ENCODE assay signal across 11 cellular contexts in genomic region chr6:80210618-80211017, GRCh38.
DNase-seq lines count a peak whose midpoint lies in the region; ATAC-seq, FAIRE-seq and TF ChIP-seq lines count a peak whose summit lies in the region.
"Had no signal": no experiment of that assay in that cellular context is flagged by ENCODE, and none has a peak within 500 bp of the region (broad histone marks: within the 10 kb centered on the region; RNA-seq: fewer than 3 reads in every experiment).

No MANE protein-coding gene starts in this region.

- H4K8ac ChIP-seq in IMR-90 (ENCODE audit: low read depth in 2 of 2, low read length in 2 of 2), result peak overlapping the region in 1 of 2 experiments; percentile 28; a peak in 1 of 4 replicates

- no peaks in the 10 kb centered on the region for H3K9me3 ChIP-seq in IMR-90 (ENCODE audit: control insufficient read depth, insufficient read depth, low read length)
- no peaks in the 10 kb centered on the region for H3K9me3 ChIP-seq in pancreas
- no peaks in the 10 kb centered on the region for H3K9me3 ChIP-seq in HepG2 (ENCODE audit: low read length)

- no peak overlapping the region for H4K5ac ChIP-seq in IMR-90 (ENCODE audit: low read depth, low read length)

- no peak overlapping the region for H2BK20ac ChIP-seq in IMR-90 (ENCODE audit: low read depth, low read length)

- H3K79me1 ChIP-seq in IMR-90 (ENCODE audit: low read depth in 1 of 2, low read length in 2 of 2), result no peaks in the 10 kb centered on the region

- no peaks in the 10 kb centered on the region for H3K79me2 ChIP-seq in HepG2 (ENCODE audit: insufficient read depth, low read length)

- in situ Hi-C loops in IMR-90 (cut with MboI; ENCODE audit: low sequenced_read_pairs), result loop anchor here (10.0 to 25.0 kb wide), 2 partner anchors 1544 to 1802 kb away; partner anchors contain the start of gene TENT5A
- in situ Hi-C loops in HepG2 (cut with HindIII; ENCODE audit: extremely low pct_ligation_motif_present, low pct_unique_long_range_greater_than_20kb), result no loop called here

- H3K36me3 ChIP-seq in IMR-90 (ENCODE audit: control insufficient read depth, insufficient read depth, low read length) (no peaks in the 10 kb centered on the region), pancreas (no peaks in the 10 kb centered on the region), HepG2 (replicated peaks in 1 of 2; ENCODE audit: control insufficient read depth in 1 of 2, insufficient read depth in 2 of 2, low read length in 2 of 2) (peaks cover 0 to 4% of the 10 kb centered on the region in 2 experiments; a peak in 1 of 5 replicates)

- H3K4me3 ChIP-seq in IMR-90 (ENCODE audit: insufficient read depth, low read depth, low read length) (no peak overlapping the region), fibroblast of pulmonary artery (replicated peaks; ENCODE audit: low read depth, low read length) (no peak overlapping the region), pancreas (no peak overlapping the region), HepG2 (replicated peaks in 1 of 3; ENCODE audit: insufficient read depth in 1 of 3, low read depth in 2 of 3, low read length in 3 of 3) (no peak overlapping the region)

- H3K4me2 ChIP-seq in IMR-90 (ENCODE audit: low read depth, low read length) (no peak overlapping the region), HepG2 (ENCODE audit: low read depth, low read length) (no peak overlapping the region)

- H3K56ac ChIP-seq in IMR-90 (ENCODE audit: extremely low read depth, insufficient read depth, low read length), result no peak overlapping the region

- BruUV-seq in IMR-90 (replicated peaks; lab: Mats Ljungman, UMichigan), result no TSS peak
- no TSS peak for BruUV-seq in HepG2 (replicated peaks; lab: Mats Ljungman, UMichigan)

- no peak for TF ChIP-seq POLR2A in IMR-90 (IDR thresholded peaks at IDR 0.05; ENCODE audit: low read depth, low read length)
- TF ChIP-seq POLR2A in HepG2 (IDR thresholded peaks at IDR 0.05; ENCODE audit: insufficient read depth in 1 of 2, low read depth in 2 of 2, low read length in 2 of 2), result no peak

- H3K23ac ChIP-seq in IMR-90 (ENCODE audit: low read depth, low read length), result 0 out of 2 replicates have a peak overlapping the region, but pooled peaks have one; percentile 65

- no peak overlapping the region for H4K91ac ChIP-seq in IMR-90 (ENCODE audit: insufficient read depth, low read depth, low read length)

- intact Hi-C loops in IMR-90 (cut with micrococcal nuclease), result loop anchor here (5.0 to 10.0 kb wide), 4 partner anchors 214 to 1257 kb away; no protein-coding TSS in a partner anchor
- intact Hi-C loops in pancreas (cut with DNase I), result no loop called here
- intact Hi-C loops in HepG2 (cut with micrococcal nuclease; ENCODE audit: unreplicated experiment), result loop anchor here (5.0 to 10.0 kb wide), 3 partner anchors 394 to 1257 kb away; no protein-coding TSS in a partner anchor

- H2AK5ac ChIP-seq in IMR-90 (ENCODE audit: low read depth, low read length), result no peak overlapping the region; the same call in 1 of the 2 replicates

- TF ChIP-seq CTCF in IMR-90 (conservative IDR thresholded peaks at IDR 0.05; ENCODE audit: low read depth, low read length) (no peak), fibroblast of pulmonary artery (IDR thresholded peaks at IDR 0.05; ENCODE audit: low read length, missing control alignments) (no peak), pancreas (IDR thresholded peaks at IDR 0.05) (no peak), HepG2 (CRISPR knock-in tag; IDR thresholded peaks at IDR 0.05) (no peak)

- peaks cover 3% of the 10 kb centered on the region for H3K9me1 ChIP-seq in IMR-90 (ENCODE audit: insufficient read depth, low read length)

- H3K14ac ChIP-seq in IMR-90 (replicated peaks; ENCODE audit: low read depth, low read length), result 0 out of 2 replicates have a peak overlapping the region, but pooled peaks have one; percentile 52

- peak overlapping the region; percentile 10; the same call in 1 of the 2 replicates for H2BK120ac ChIP-seq in IMR-90 (ENCODE audit: low read depth, low read length)

- no peaks in the 10 kb centered on the region for H3K27me3 ChIP-seq in IMR-90 (ENCODE audit: control insufficient read depth, insufficient read depth, low read length)
- no peaks in the 10 kb centered on the region for H3K27me3 ChIP-seq in pancreas
- H3K27me3 ChIP-seq in HepG2 (ENCODE audit: control insufficient read depth in 1 of 2, insufficient read depth in 2 of 2, low read length in 2 of 2), result no peaks in the 10 kb centered on the region

- TF ChIP-seq RAD21 in IMR-90 (IDR thresholded peaks at IDR 0.05; ENCODE audit: low read length), result no peak
- TF ChIP-seq RAD21 in HepG2 (CRISPR knock-in tag; IDR thresholded peaks at IDR 0.05), result no peak

- no peak for FAIRE-seq in pancreas (lab: Jason Lieb, UNC)
- no peak for FAIRE-seq in HepG2 (lab: Jason Lieb, UNC)

- no peak for TF ChIP-seq EP300 in HepG2 (IDR thresholded peaks at IDR 0.05; ENCODE audit: low read depth in 2 of 2, low read length in 2 of 2)
- TF ChIP-seq EP300 in HepG2 (CRISPR knock-in tag; IDR thresholded peaks at IDR 0.05; ENCODE audit: borderline replicate concordance), result no peak

- POLR2A ChIA-PET in IMR-90 (lab: Charles Lee; ENCODE audit: unreplicated experiment) (no interaction called here), HepG2 (lab: Yijun Ruan, JAX) (no interaction called here)

- H3K9ac ChIP-seq in IMR-90 (ENCODE audit: low read depth, low read length) (no peak overlapping the region), HepG2 (ENCODE audit: insufficient read depth, low read depth, low read length) (no peak overlapping the region)

- H3K4ac ChIP-seq in IMR-90 (ENCODE audit: low read depth, low read length), result 0 out of 2 replicates have a peak overlapping the region, but pooled peaks have one; percentile 27

- H3K27ac ChIP-seq in IMR-90 (ENCODE audit: insufficient read depth, low read length), result no peak overlapping the region
- H3K27ac ChIP-seq in pancreas, result no peak overlapping the region
- H3K27ac ChIP-seq in HepG2 (ENCODE audit: extremely low read length, insufficient read depth, low read length), result no peak overlapping the region

- H3K18ac ChIP-seq in IMR-90 (ENCODE audit: low read depth, low read length), result no peak overlapping the region

- H3K4me1 ChIP-seq in IMR-90 (ENCODE audit: control insufficient read depth, insufficient read depth, low read length) (peaks cover 2% of the 10 kb centered on the region; the same call in 1 of the 2 replicates), pancreas (no peaks in the 10 kb centered on the region), HepG2 (ENCODE audit: insufficient read depth, low read length) (no peaks in the 10 kb centered on the region)

- H4K20me1 ChIP-seq in IMR-90 (ENCODE audit: insufficient read depth, low read length) (no peaks in the 10 kb centered on the region), HepG2 (ENCODE audit: insufficient read depth, low read length) (no peaks in the 10 kb centered on the region)

- CTCF ChIA-PET in IMR-90 (lab: Yijun Ruan, JAX) (interaction anchor here (0.7 kb wide), 1 partner anchor 78 kb away, joined by 3 read pairs; no protein-coding TSS in a partner anchor), HepG2 (lab: Yijun Ruan, JAX; ENCODE audit: low intra/inter-chr PET ratio, low total read pairs) (no interaction called here)

- dilution Hi-C loops in IMR-90 (cut with HindIII; ENCODE audit: low sequenced_read_pairs, unreplicated experiment), result no loop called here

- no peak overlapping the region for H2AK9ac ChIP-seq in IMR-90 (replicated peaks; ENCODE audit: low read depth, low read length, poor library complexity)

- no peak overlapping the region for H2BK5ac ChIP-seq in IMR-90 (ENCODE audit: low read depth, low read length, poor library complexity, severe bottlenecking)

- H2AFZ ChIP-seq in IMR-90 (replicated peaks; ENCODE audit: low read length, poor library complexity) (peak overlapping the region; percentile 23), HepG2 (ENCODE audit: low read length) (no peak overlapping the region)

- DNase-seq in IMR-90 (no peak), fibroblast of pulmonary artery (ENCODE audit: low read depth) (peak; percentile 57), pancreas (no peak), NCI-H1436 (lab: John Stamatoyannopoulos, UW) (no peak), NCI-H345 (lab: John Stamatoyannopoulos, UW) (no peak), HepG2 (ENCODE audit: low spot score) (no peak)
- DNase-seq: CD8-positive, alpha-beta memory T cell; NCI-H510A; stimulated activated naive CD8-positive, alpha-beta T cell treated with anti-CD3 and anti-CD28 coated beads, Interleukin-15, amount 100 ng/mL, for 72 hours had no signal

- 0 out of 3 replicates have a peak overlapping the region, but pooled peaks have one; percentile 26 for H2BK15ac ChIP-seq in IMR-90 (ENCODE audit: low read depth, low read length)

- WGBS in IMR-90 (ENCODE audit: extremely low coverage in 2 of 2, insufficient read length in 1 of 2), 2 experiments, result 20% methylated on average over 1 of the region's 3 CpGs; no CpG with 5 or more reads in 1 of the 2 experiments
- WGBS in pancreas, 2 donors, result 49 to 68% methylated on average over 3 of the region's 3 CpGs
- 96% methylated on average over 3 of the region's 3 CpGs for WGBS in HepG2 (ENCODE audit: low lambda C conversion rate)

- ATAC-seq in GM19035 (IDR thresholded peaks at IDR 0.05; ENCODE audit: unreplicated experiment) (peak; percentile 29), IMR-90 (ENCODE audit: low read depth) (peak; percentile 40; the same call in 1 of the 2 replicates), pancreas (peak in 3 of 4 donors; percentile 14 to 48 (median 44)), HepG2 (no peak), GM21381 (IDR thresholded peaks at IDR 0.05; ENCODE audit: unreplicated experiment) (no peak)
- ATAC-seq: stimulated activated naive CD8-positive, alpha-beta T cell treated with anti-CD3 and anti-CD28 coated beads, Interleukin-15, amount 100 ng/mL, for 72 hours had no signal

TF ChIP-seq in IMR-90, 13 proteins besides CTCF, POLR2A, EP300 and RAD21 (continues in another document):
- TF ChIP-seq MXI1 (IDR thresholded peaks at IDR 0.05; ENCODE audit: borderline replicate concordance, low read depth, low read length), result no peak
- TF ChIP-seq NFE2L2 (IDR thresholded peaks at IDR 0.05; ENCODE audit: low read depth, low read length), result no peak
- TF ChIP-seq MAZ (IDR thresholded peaks at IDR 0.05; ENCODE audit: borderline replicate concordance, low read depth, low read length), result no peak
- TF ChIP-seq CEBPB (IDR thresholded peaks at IDR 0.05; ENCODE audit: low read depth, low read length), result no peak
- no peak for TF ChIP-seq SMC3 (IDR thresholded peaks at IDR 0.05; ENCODE audit: low read depth, low read length)
- no peak for TF ChIP-seq MAFK (IDR thresholded peaks at IDR 0.05; ENCODE audit: low read depth, low read length)

TF ChIP-seq in HepG2, 621 proteins besides CTCF, POLR2A, EP300 and RAD21 (continues in another document):
- TF ChIP-seq ZNF580 (CRISPR knock-in tag; IDR thresholded peaks at IDR 0.05; ENCODE audit: borderline replicate concordance, low read depth) (no peak), TBX2 (CRISPR knock-in tag; IDR thresholded peaks at IDR 0.05; ENCODE audit: borderline replicate concordance) (no peak)

Comparison
In these comparisons a context has a peak if more than half of its experiments do, and no peak if none do; other contexts are left out.
1. ATAC-seq: peak in GM19035 (single experiment), IMR-90 (single experiment) and pancreas (3 of 4); none in HepG2 (single experiment) and GM21381 (single experiment).
2. intact Hi-C loops: an anchor here in IMR-90 (5.0 to 10.0 kb wide) and HepG2 (5.0 to 10.0 kb wide); none called in pancreas.